In genomic region chr16:23206986-23207385, GRCh38 we compare ENCODE assay signal across 29 cellular contexts. TPM values are rescaled to one million over a fixed set of nuclear protein-coding genes. Genes with fewer than 3 reads are reported as not detected.
DNase-seq lines count a peak whose midpoint lies in the region; ATAC-seq, FAIRE-seq and TF ChIP-seq lines count a peak whose summit lies in the region.
"Had no signal": no experiment of that assay in that cellular context is flagged by ENCODE, and none has a peak within 500 bp of the region (broad histone marks: within the 10 kb centered on the region; RNA-seq: fewer than 3 reads in every experiment).

No MANE protein-coding gene starts in this region.

- dilution Hi-C loops in mammary epithelial cell (cut with HindIII; ENCODE audit: low sequenced_read_pairs) = no loop called here

- no peaks in the 10 kb centered on the region for H3K79me2 ChIP-seq in mammary epithelial cell (ENCODE audit: insufficient read depth, low read length)

- H3K4me2 ChIP-seq in mammary epithelial cell (ENCODE audit: insufficient read depth, low read depth, low read length) = no peak overlapping the region
- H3K4me2 ChIP-seq: smooth muscle cell had no signal

- no peak overlapping the region for H3K4me3 ChIP-seq in mammary epithelial cell (replicated peaks in 1 of 3; ENCODE audit: insufficient read depth in 1 of 3, low read depth in 2 of 3, low read length in 3 of 3)
- no peak overlapping the region for H3K4me3 ChIP-seq in thyroid gland (replicated peaks in 1 of 3)
- H3K4me3 ChIP-seq: gastrocnemius medialis, pancreas, SJCRH30, smooth muscle cell had no signal

- DNase-seq in MCF 10A (ENCODE audit: unreplicated experiment) (no peak), mammary epithelial cell (no peak), NCI-H2029 treated with DMSO at 0.1 percent for 48 hours (lab: John Stamatoyannopoulos, UW) (peak; percentile 83), NCI-H524 treated with DMSO at 0.1 percent for 48 hours (lab: John Stamatoyannopoulos, UW) (peak; percentile 24), thyroid gland (peak; percentile 85 to 87), Right ventricle myocardium inferior (ENCODE audit: missing footprints) (no peak), RCC 7860 (ENCODE audit: low spot score) (no peak)
- DNase-seq: activated CD4-positive, alpha-beta memory T cell treated with anti-CD3 and anti-CD28 coated beads for 36 hours; activated CD8-positive, alpha-beta memory T cell treated with anti-CD3 and anti-CD28 coated beads, Interleukin-2, amount 50 U/mL, for 4 hours; activated naive CD4-positive, alpha-beta T cell treated with anti-CD3 and anti-CD28 coated beads, Interleukin-2, amount 50 U/mL, for 16 hours; amniotic stem cell; brain microvascular endothelial cell; CD8-positive, alpha-beta T cell; gastrocnemius medialis; GF-D8; Karpas-422; left cardiac atrium; NCI-H446; pancreas; SJCRH30; stimulated activated CD4-positive, alpha-beta T cell treated with anti-CD3 and anti-CD28 coated beads, Interleukin-1b, Interleukin-23, amount 100 ng/mL, for 48 hours; T-cell had no signal

- H3K9me3 ChIP-seq in mammary epithelial cell (replicated peaks; ENCODE audit: insufficient read depth, low read length) (no peaks in the 10 kb centered on the region), thyroid gland (no peaks in the 10 kb centered on the region)
- H3K9me3 ChIP-seq: gastrocnemius medialis, pancreas, SJCRH30 had no signal

- POLR2A ChIA-PET in MCF 10A (lab: Yijun Ruan, JAX) = interaction anchor here (0.8 to 1.1 kb wide), 3 partner anchors 10 to 228 kb away, joined by 3 read pairs; no protein-coding TSS in a partner anchor

- peaks cover 6% of the 10 kb centered on the region for H3K9me3 Mint-ChIP-seq in MCF 10A (ENCODE audit: unreplicated experiment)
- H3K9me3 Mint-ChIP-seq: activated CD4-positive, alpha-beta memory T cell treated with anti-CD3 and anti-CD28 coated beads for 36 hours; CD8-positive, alpha-beta T cell; memory B cell; neural crest cell; T-cell; type B pancreatic cell had no signal

- H3K36me3 Mint-ChIP-seq in MCF 10A (ENCODE audit: insufficient read depth, unreplicated experiment) = peaks cover 98% of the 10 kb centered on the region
- H3K36me3 Mint-ChIP-seq: activated CD4-positive, alpha-beta memory T cell treated with anti-CD3 and anti-CD28 coated beads for 36 hours; CD8-positive, alpha-beta T cell; memory B cell; T-cell; type B pancreatic cell had no signal

- no peak for TF ChIP-seq POLR2A in thyroid gland (IDR thresholded peaks at IDR 0.05)

- ATAC-seq in Right ventricle myocardium inferior = no peak
- ATAC-seq in GM18907 (IDR thresholded peaks at IDR 0.05; ENCODE audit: unreplicated experiment) = no peak
- ATAC-seq: activated CD4-positive, CD25-positive, alpha-beta regulatory T cell treated with anti-CD3 and anti-CD28 coated beads, Interleukin-2, amount 50 U/mL, for 24 hours; CD8-positive, alpha-beta T cell; gastrocnemius medialis; HepG2; left cardiac atrium; T-cell had no signal

- H3K4me3 Mint-ChIP-seq in MCF 10A (ENCODE audit: unreplicated experiment) = no peak overlapping the region
- H3K4me3 Mint-ChIP-seq: activated CD4-positive, alpha-beta memory T cell treated with anti-CD3 and anti-CD28 coated beads for 36 hours; CD8-positive, alpha-beta T cell; memory B cell; neural crest cell; T-cell; type B pancreatic cell had no signal

- H3K36me3 ChIP-seq in mammary epithelial cell (ENCODE audit: insufficient read depth, low read length) (no peaks in the 10 kb centered on the region), thyroid gland (no peaks in the 10 kb centered on the region)
- H3K36me3 ChIP-seq: brain microvascular endothelial cell, gastrocnemius medialis, pancreas, SJCRH30 had no signal

- H3K27ac ChIP-seq in mammary epithelial cell (ENCODE audit: insufficient read depth, low read depth, low read length) = no peak overlapping the region
- peak overlapping the region in 2 of 3 donors; percentile 68 to 75 for H3K27ac ChIP-seq in thyroid gland
- H3K27ac ChIP-seq: brain microvascular endothelial cell, gastrocnemius medialis, pancreas, SJCRH30 had no signal

- no peak overlapping the region for H3K9ac ChIP-seq in mammary epithelial cell (ENCODE audit: insufficient read depth, low read length)

- WGBS in mammary epithelial cell (ENCODE audit: low coverage, missing lambda C conversion rate) = 70% methylated on average over 7 of the region's 7 CpGs
- 20 to 49% methylated on average over 6 of the region's 7 CpGs for WGBS in thyroid gland, 2 donors

- peaks cover 10% of the 10 kb centered on the region for H3K4me1 Mint-ChIP-seq in MCF 10A (ENCODE audit: insufficient read depth, unreplicated experiment)
- H3K4me1 Mint-ChIP-seq: memory B cell, neural crest cell, T-cell had no signal

- BruUV-seq in MCF 10A (replicated peaks; lab: Mats Ljungman, UMichigan) = no TSS peak
- BruUV-seq in mammary epithelial cell (replicated peaks; lab: Mats Ljungman, UMichigan) = no TSS peak

- H3K4me1 ChIP-seq in mammary epithelial cell (ENCODE audit: insufficient read depth, low read length) = no peaks in the 10 kb centered on the region
- peaks cover 43 to 51% of the 10 kb centered on the region in 2 donors for H3K4me1 ChIP-seq in thyroid gland
- H3K4me1 ChIP-seq: gastrocnemius medialis, pancreas, SJCRH30 had no signal

- in situ Hi-C loops in mammary epithelial cell (cut with MboI; ENCODE audit: low sequenced_read_pairs in 2 of 2) = no loop called here

- H4K20me1 ChIP-seq in mammary epithelial cell (ENCODE audit: insufficient read depth, low read length) = no peaks in the 10 kb centered on the region

- intact Hi-C loops in MCF 10A (cut with micrococcal nuclease) = no loop called here
- intact Hi-C loops in mammary epithelial cell (cut with micrococcal nuclease) = no loop called here
- intact Hi-C loops in thyroid gland (cut with DNase I) = no loop called here
- intact Hi-C loops in Right ventricle myocardium inferior (cut with DNase I) = no loop called here

- peak overlapping the region; percentile 82 for H3K27ac Mint-ChIP-seq in MCF 10A (ENCODE audit: low read depth, unreplicated experiment)
- H3K27ac Mint-ChIP-seq: activated CD4-positive, alpha-beta memory T cell treated with anti-CD3 and anti-CD28 coated beads for 36 hours; CD8-positive, alpha-beta T cell; memory B cell; T-cell; type B pancreatic cell had no signal

- peaks cover 1% of the 10 kb centered on the region for H3K27me3 ChIP-seq in mammary epithelial cell (ENCODE audit: insufficient read depth, low read length)
- H3K27me3 ChIP-seq in thyroid gland = no peaks in the 10 kb centered on the region
- H3K27me3 ChIP-seq: brain microvascular endothelial cell, gastrocnemius medialis, pancreas, SJCRH30 had no signal

- CTCF ChIA-PET in MCF 10A (lab: Yijun Ruan, JAX) (interaction anchor here (0.7 to 1.1 kb wide), 3 partner anchors 61 to 528 kb away, joined by 3 read pairs; no protein-coding TSS in a partner anchor), mammary epithelial cell (lab: Charles Lee; ENCODE audit: low non-redundant PET) (no interaction called here)

- TF ChIP-seq CTCF in MCF 10A (IDR thresholded peaks at IDR 0.05; ENCODE audit: unreplicated experiment) = no peak
- TF ChIP-seq CTCF in mammary epithelial cell (conservative IDR thresholded peaks at IDR 0.05 in 1 of 2, IDR thresholded peaks at IDR 0.05 in 1 of 2; ENCODE audit: extremely low read depth in 1 of 2, insufficient read depth in 1 of 2, low read depth in 1 of 2, low read length in 2 of 2) = no peak
- no peak for TF ChIP-seq CTCF in thyroid gland (IDR thresholded peaks at IDR 0.05)

- no peaks in the 10 kb centered on the region for H3K27me3 Mint-ChIP-seq in MCF 10A (ENCODE audit: insufficient read depth, unreplicated experiment)

- FAIRE-seq in RCC 7860 (lab: Jason Lieb, UNC) = no peak
- FAIRE-seq: HepG2, pancreas had no signal

- H2AFZ ChIP-seq in mammary epithelial cell (ENCODE audit: low read depth, low read length) = no peak overlapping the region

RNA-seq across cellular contexts. Expression of gene SCNN1G, which starts 24.4 kb away (rescaled TPM):
- 7.9 and 11.9 TPM in 2 replicates for total RNA-seq in MCF 10A (2022)
- total RNA-seq in mammary epithelial cell = 1 to 10 TPM; 1.2 to 4.7 TPM
- 0.96 TPM for polyA plus RNA-seq in mammary epithelial cell
- polyA minus RNA-seq in mammary epithelial cell = 1.5 TPM
- total RNA-seq in thyroid gland = 1 to 10 TPM; 3.4 to 6.5 (median 5.6) TPM
- total RNA-seq in Right ventricle myocardium inferior = 0.30 TPM
- total RNA-seq: activated CD4-positive, alpha-beta memory T cell treated with anti-CD3 and anti-CD28 coated beads for 36 hours; CD8-positive, alpha-beta T cell; HepG2; neural crest cell; SJCRH30; smooth muscle cell; T-cell had no signal
- polyA plus RNA-seq: HepG2, smooth muscle cell had no signal

RNA-seq across cellular contexts. Expression of gene USP31, which starts 57.7 kb away (rescaled TPM):
- total RNA-seq in MCF 10A (2022) (23.0 and 26.9 TPM in 2 replicates), mammary epithelial cell (10 to 100 TPM; 30.5 to 36.2 TPM), thyroid gland (10 to 100 TPM; 10.0 to 18.2 (median 13.2) TPM), Right ventricle myocardium inferior (26.8 TPM)
- polyA plus RNA-seq in mammary epithelial cell = 16.5 TPM
- 27.6 TPM for polyA minus RNA-seq in mammary epithelial cell

Comparison
In these comparisons a context has a peak if more than half of its experiments do, and no peak if none do; other contexts are left out.
1. DNase-seq: peak in NCI-H2029 treated with DMSO at 0.1 percent for 48 hours (single experiment), NCI-H524 treated with DMSO at 0.1 percent for 48 hours (single experiment) and thyroid gland (2 of 2); none in MCF 10A (single experiment), mammary epithelial cell (single experiment), Right ventricle myocardium inferior (single experiment) and RCC 7860 (single experiment).